Comparison of ENCODE assay signal across 29 cellular contexts in genomic region chr12:22453511-22453910, GRCh38.
"Had no signal": no experiment of that assay in that cellular context is flagged by ENCODE, and none has a peak within 500 bp of the region (broad histone marks: within the 10 kb centered on the region; RNA-seq: fewer than 3 reads in every experiment).

No MANE protein-coding gene starts in this region.

- H3K27me3 Mint-ChIP-seq: progenitor cell of endocrine pancreas; stimulated activated naive B cell treated with anti-CD40 and anti-IgM and Interleukin-4, amounts not matched to agents 10 μg/mL and 1 μg/mL and 100 μg/mL, for 72 hours; stimulated activated naive CD8-positive, alpha-beta T cell treated with anti-CD3 and anti-CD28 coated beads, Interleukin-15, amount 100 ng/mL, for 72 hours; type B pancreatic cell had no signal

- H3K27ac ChIP-seq: neural progenitor cell, ovary, parathyroid adenoma, psoas muscle, right lobe of liver, sigmoid colon, suprapubic skin, testis, tibial artery, transverse colon, upper lobe of right lung, uterus had no signal

- H3K4me3 ChIP-seq: neural progenitor cell, ovary, psoas muscle, right lobe of liver, sigmoid colon, suprapubic skin, testis, tibial artery, transverse colon, upper lobe of right lung, uterus had no signal

- ATAC-seq: natural killer cell; right cardiac atrium; right lobe of liver; stimulated activated effector memory CD8-positive, alpha-beta T cell treated with anti-CD3 and anti-CD28 coated beads, Interleukin-12 subunit alpha, Interleukin-12 subunit beta, amount 100 ng/mL, for 72 hours; stimulated activated naive B cell treated with anti-CD40 and anti-IgM and Interleukin-4, amounts not matched to agents 10 μg/mL and 1 μg/mL and 100 μg/mL, for 72 hours; stimulated activated naive CD8-positive, alpha-beta T cell treated with anti-CD3 and anti-CD28 coated beads, Interleukin-15, amount 100 ng/mL, for 72 hours; stimulated activated naive CD8-positive, alpha-beta T cell treated with anti-CD3 and anti-CD28 coated beads, Interleukin-15, Interleukin-2, amounts not matched to agents 100 U/mL and 50 U/mL, for 24 hours; upper lobe of right lung had no signal

- H3K36me3 ChIP-seq: neural progenitor cell, ovary, right lobe of liver, uterus had no signal

- H3K4me3 Mint-ChIP-seq: natural killer cell; nephron; neural progenitor cell; stimulated activated effector memory CD8-positive, alpha-beta T cell treated with anti-CD3 and anti-CD28 coated beads, Interleukin-12 subunit alpha, Interleukin-12 subunit beta, amount 100 ng/mL, for 72 hours; stimulated activated naive B cell treated with anti-CD40 and anti-IgM and Interleukin-4, amounts not matched to agents 10 μg/mL and 1 μg/mL and 100 μg/mL, for 72 hours; stimulated activated naive CD8-positive, alpha-beta T cell treated with anti-CD3 and anti-CD28 coated beads, Interleukin-15, amount 100 ng/mL, for 72 hours; type B pancreatic cell had no signal

- H3K9me3 ChIP-seq: ovary, psoas muscle, right lobe of liver, sigmoid colon, suprapubic skin, testis, tibial artery, transverse colon, upper lobe of right lung, uterus had no signal

- H3K36me3 Mint-ChIP-seq: natural killer cell had no signal

- H3K4me1 ChIP-seq: neural progenitor cell, psoas muscle, right lobe of liver, sigmoid colon, suprapubic skin, testis, tibial artery, transverse colon, upper lobe of right lung, uterus had no signal

- H2AFZ ChIP-seq: neural progenitor cell, parathyroid adenoma had no signal

- DNase-seq: natural killer cell; occipital lobe; ovary; posterior cingulate gyrus; psoas muscle; right cardiac atrium; right lobe of liver; sigmoid colon; small intestine; stimulated activated CD4-positive, alpha-beta T cell treated with anti-CD3 and anti-CD28 coated beads, Interleukin-15, amount 100 ng/mL, for 24 hours; stimulated activated CD4-positive, alpha-beta T cell treated with anti-CD3 and anti-CD28 coated beads, Interleukin-2, amount 100 ng/mL, for 24 hours; stimulated activated CD4-positive, alpha-beta T cell treated with anti-CD3 and anti-CD28 coated beads, Interleukin-2, amount 100 ng/mL, for 48 hours; stimulated activated CD4-positive, alpha-beta T cell treated with anti-CD3 and anti-CD28 coated beads, Interleukin-4, amount 100 ng/mL, for 24 hours; stimulated activated naive B cell treated with anti-CD40 and anti-IgM and Interleukin-4, amounts not matched to agents 10 μg/mL and 1 μg/mL and 100 μg/mL, for 72 hours; stimulated activated naive CD8-positive, alpha-beta T cell treated with anti-CD3 and anti-CD28 coated beads, Interleukin-15, amount 100 ng/mL, for 72 hours; stimulated activated naive CD8-positive, alpha-beta T cell treated with anti-CD3 and anti-CD28 coated beads, Interleukin-15, Interleukin-2, amounts not matched to agents 100 U/mL and 50 U/mL, for 24 hours; substantia nigra; testis; tibial artery; transverse colon; upper lobe of right lung; uterus had no signal

- H3K27ac Mint-ChIP-seq: natural killer cell; nephron; neural progenitor cell; progenitor cell of endocrine pancreas; stimulated activated effector memory CD8-positive, alpha-beta T cell treated with anti-CD3 and anti-CD28 coated beads, Interleukin-12 subunit alpha, Interleukin-12 subunit beta, amount 100 ng/mL, for 72 hours; stimulated activated naive B cell treated with anti-CD40 and anti-IgM and Interleukin-4, amounts not matched to agents 10 μg/mL and 1 μg/mL and 100 μg/mL, for 72 hours; type B pancreatic cell had no signal

- H3K4me1 Mint-ChIP-seq: natural killer cell; stimulated activated effector memory CD8-positive, alpha-beta T cell treated with anti-CD3 and anti-CD28 coated beads, Interleukin-12 subunit alpha, Interleukin-12 subunit beta, amount 100 ng/mL, for 72 hours; stimulated activated naive CD8-positive, alpha-beta T cell treated with anti-CD3 and anti-CD28 coated beads, Interleukin-15, amount 100 ng/mL, for 72 hours had no signal

- H3K9ac ChIP-seq: neural progenitor cell, parathyroid adenoma had no signal

- H3K4me2 ChIP-seq: neural progenitor cell had no signal

- H3K9me3 Mint-ChIP-seq: natural killer cell; nephron; neural progenitor cell; stimulated activated effector memory CD8-positive, alpha-beta T cell treated with anti-CD3 and anti-CD28 coated beads, Interleukin-12 subunit alpha, Interleukin-12 subunit beta, amount 100 ng/mL, for 72 hours; stimulated activated naive B cell treated with anti-CD40 and anti-IgM and Interleukin-4, amounts not matched to agents 10 μg/mL and 1 μg/mL and 100 μg/mL, for 72 hours; stimulated activated naive CD8-positive, alpha-beta T cell treated with anti-CD3 and anti-CD28 coated beads, Interleukin-15, amount 100 ng/mL, for 72 hours; type B pancreatic cell had no signal

- H3K27me3 ChIP-seq: neural progenitor cell, ovary, right lobe of liver, sigmoid colon, suprapubic skin, testis, tibial artery, transverse colon, upper lobe of right lung, uterus had no signal
